Comparison of ENCODE assay signal across 12 cellular contexts in genomic region chr16:66512589-66513404, GRCh38. TPM values are rescaled to one million over a fixed set of nuclear protein-coding genes. Genes with fewer than 3 reads are reported as not detected.
DNase-seq lines count a peak whose midpoint lies in the region; ATAC-seq and TF ChIP-seq lines count a peak whose summit lies in the region.
"Had no signal": no experiment of that assay in that cellular context is flagged by ENCODE, and none has a peak within 500 bp of the region (broad histone marks: within the 10 kb centered on the region; RNA-seq: fewer than 3 reads in every experiment).

No MANE protein-coding gene starts in this region.

- H3K27me3 ChIP-seq in transverse colon: no peaks in the 10 kb centered on the region

- H3K4me1 ChIP-seq in transverse colon: peaks cover 21 to 49% (median 36%) of the 10 kb centered on the region in 4 donors

- no TSS peak for BruUV-seq in MCF 10A (replicated peaks; lab: Mats Ljungman, UMichigan)

- H3K9me3 Mint-ChIP-seq in MCF 10A (ENCODE audit: unreplicated experiment): no peaks in the 10 kb centered on the region
- H3K9me3 Mint-ChIP-seq: activated naive CD4-positive, alpha-beta T cell treated with anti-CD3 and anti-CD28 coated beads for 36 hours; T-helper 2 cell treated with Interferon-gamma antibody and Interleukin-4, amounts not matched to agents 5 μg/mL and 100 μg/mL, for 36 hours had no signal

- WGBS in transverse colon (ENCODE audit: low coverage in 1 of 2), 2 donors: 84 to 85% methylated on average over 5 to 14 of the region's 14 CpGs

- TF ChIP-seq CTCF in MCF 10A (IDR thresholded peaks at IDR 0.05; ENCODE audit: unreplicated experiment) (no peak), transverse colon (IDR thresholded peaks at IDR 0.05) (no peak)

- ATAC-seq in left lobe of liver: no peak
- ATAC-seq in GM18861 (IDR thresholded peaks at IDR 0.05; ENCODE audit: unreplicated experiment): no peak

- peaks cover 0 to 3% (median 0%) of the 10 kb centered on the region in 4 donors for H3K36me3 ChIP-seq in transverse colon

- H3K4me3 Mint-ChIP-seq in MCF 10A (ENCODE audit: unreplicated experiment): no peak overlapping the region
- H3K4me3 Mint-ChIP-seq: activated naive CD4-positive, alpha-beta T cell treated with anti-CD3 and anti-CD28 coated beads for 36 hours; T-helper 2 cell treated with Interferon-gamma antibody and Interleukin-4, amounts not matched to agents 5 μg/mL and 100 μg/mL, for 36 hours had no signal

- no peaks in the 10 kb centered on the region for H3K27me3 Mint-ChIP-seq in MCF 10A (ENCODE audit: insufficient read depth, unreplicated experiment)

- peak overlapping the region; percentile 30 to 43 (median 40) for H3K27ac ChIP-seq in transverse colon
- H3K27ac ChIP-seq: 22Rv1 had no signal

- in situ Hi-C loops in transverse colon (cut with MboI; ENCODE audit: low pct_ligation_motif_present in 1 of 4, low pct_unique_long_range_greater_than_20kb in 1 of 4, low sequenced_read_pairs in 3 of 4): no loop called here

- no peak for TF ChIP-seq EP300 in transverse colon (IDR thresholded peaks at IDR 0.05; ENCODE audit: low read depth)

- H3K9me3 ChIP-seq in transverse colon: no peaks in the 10 kb centered on the region

- no peak for TF ChIP-seq POLR2A in transverse colon (IDR thresholded peaks at IDR 0.05)

- peak; percentile 39 for DNase-seq in DMS53 (lab: John Stamatoyannopoulos, UW)
- DNase-seq in DMS53 treated with DMSO at 0.1 percent for 48 hours (lab: John Stamatoyannopoulos, UW; ENCODE audit: unreplicated experiment): no peak
- peak; percentile 70 for DNase-seq in MCF 10A (ENCODE audit: unreplicated experiment)
- peak; percentile 76 for DNase-seq in left lobe of liver (ENCODE audit: low spot score)
- no peak for DNase-seq in transverse colon
- DNase-seq in mucosa of gallbladder (ENCODE audit: low spot score): no peak
- DNase-seq in SHP77 treated with DMSO at 0.1 percent for 48 hours (lab: John Stamatoyannopoulos, UW): no peak
- DNase-seq: stimulated activated CD4-positive, alpha-beta T cell treated with anti-CD3 and anti-CD28 coated beads, Interleukin-1b, Interleukin-23, amount 100 ng/mL, for 48 hours had no signal

- CTCF ChIA-PET in MCF 10A (lab: Yijun Ruan, JAX): interaction anchor here (0.7 to 3.7 kb wide), 13 partner anchors 9 to 156 kb away, joined by 3 to 13 read pairs (median 4); partner anchors contain the start of gene CKLF

- H3K4me3 ChIP-seq in transverse colon: no peak overlapping the region

- POLR2A ChIA-PET in MCF 10A (lab: Yijun Ruan, JAX): interaction anchor here (0.5 to 6.5 kb wide), 10 partner anchors 8 to 126 kb away, joined by 3 to 97 read pairs (median 4); partner anchors contain the start of genes CKLF and TK2

- H3K36me3 Mint-ChIP-seq in MCF 10A (ENCODE audit: insufficient read depth, unreplicated experiment): peaks cover 51% of the 10 kb centered on the region

- intact Hi-C loops in MCF 10A (cut with micrococcal nuclease): no loop called here
- intact Hi-C loops in transverse colon (cut with DNase I; ENCODE audit: low total_unique reads): no loop called here

- H3K27ac Mint-ChIP-seq in MCF 10A (ENCODE audit: low read depth, unreplicated experiment): peak overlapping the region; percentile 85
- H3K27ac Mint-ChIP-seq: activated naive CD4-positive, alpha-beta T cell treated with anti-CD3 and anti-CD28 coated beads for 36 hours; T-helper 2 cell treated with Interferon-gamma antibody and Interleukin-4, amounts not matched to agents 5 μg/mL and 100 μg/mL, for 36 hours had no signal

- peaks cover 62% of the 10 kb centered on the region for H3K4me1 Mint-ChIP-seq in MCF 10A (ENCODE audit: insufficient read depth, unreplicated experiment)

RNA-seq across cellular contexts. Expression of gene TK2, which starts 37.1 kb away (rescaled TPM):
- total RNA-seq in MCF 10A (2022) (31.2 and 38.2 TPM in 2 replicates), left lobe of liver (39.0 TPM), transverse colon (10 to 100 TPM; 15.7 to 20.6 (median 16.6) TPM), mucosa of gallbladder (38.5 TPM)

RNA-seq across cellular contexts. Expression of gene CKLF, which starts 39.6 kb away (rescaled TPM):
- total RNA-seq in MCF 10A (2022): 41.3 and 57.8 TPM in 2 replicates
- 10.5 TPM for total RNA-seq in left lobe of liver
- 100 to 1,000 TPM in 1 of 4 donors, 10 to 100 TPM in 3; 25.3 to 108 (median 39.1) TPM for total RNA-seq in transverse colon
- total RNA-seq in mucosa of gallbladder: 50.0 TPM

RNA-seq across cellular contexts. Expression of gene CMTM1, which starts 53.4 kb away (rescaled TPM):
- total RNA-seq in MCF 10A (2022) (2.1 and 4.8 TPM in 2 replicates), left lobe of liver (0.98 TPM), transverse colon (10 to 100 TPM in 1 of 4 donors, 1 to 10 TPM in 2, not detected in 1; 2.0 to 34.2 (median 4.0) TPM), mucosa of gallbladder (12.1 TPM)

Comparison
In these comparisons a context has a peak if more than half of its experiments do, and no peak if none do; other contexts are left out.
1. DNase-seq: peak in DMS53 (single experiment), MCF 10A (single experiment) and left lobe of liver (single experiment); none in DMS53 treated with DMSO at 0.1 percent for 48 hours (single experiment), transverse colon (single experiment), mucosa of gallbladder (single experiment) and SHP77 treated with DMSO at 0.1 percent for 48 hours (single experiment).